In genomic region chr1:65762081-65762862, GRCh38 we compare ENCODE assay signal across 14 cellular contexts. TPM values are rescaled to one million over a fixed set of nuclear protein-coding genes. Genes with fewer than 3 reads are reported as not detected.
DNase-seq lines count a peak whose midpoint lies in the region; ATAC-seq and TF ChIP-seq lines count a peak whose summit lies in the region.
"Had no signal": no experiment of that assay in that cellular context is flagged by ENCODE, and none has a peak within 500 bp of the region (broad histone marks: within the 10 kb centered on the region; RNA-seq: fewer than 3 reads in every experiment).

No MANE protein-coding gene starts in this region.

- peaks cover 6% of the 10 kb centered on the region for H3K27me3 Mint-ChIP-seq in activated CD4-positive, alpha-beta T cell treated with anti-CD3 and anti-CD28 coated beads for 36 hours

- H3K9me3 Mint-ChIP-seq in activated CD4-positive, alpha-beta T cell treated with anti-CD3 and anti-CD28 coated beads for 36 hours (ENCODE audit: low read depth) = no peaks in the 10 kb centered on the region

- H3K4me3 ChIP-seq in AG04449 (ENCODE audit: low read depth, low read length) = peak overlapping the region; percentile 35
- no peak overlapping the region for H3K4me3 ChIP-seq in fibroblast of mammary gland (ENCODE audit: control insufficient read depth, low read depth, low read length)
- H3K4me3 ChIP-seq: tibial nerve had no signal

- H3K36me3 Mint-ChIP-seq in activated CD4-positive, alpha-beta T cell treated with anti-CD3 and anti-CD28 coated beads for 36 hours (ENCODE audit: low read depth) = no peaks in the 10 kb centered on the region
- H3K36me3 Mint-ChIP-seq: naive B cell had no signal

- POLR2A ChIA-PET in AG04449 (lab: Yijun Ruan, JAX) = interaction anchor here (0.6 to 0.8 kb wide), 2 partner anchors 56 to 58 kb away, joined by 3 read pairs; no protein-coding TSS in a partner anchor
- POLR2A ChIA-PET in activated CD4-positive, alpha-beta T cell treated with anti-CD3 and anti-CD28 coated beads for 36 hours (lab: Charles Lee) = no interaction called here

- TF ChIP-seq CTCF in AG04449 (IDR thresholded peaks at IDR 0.05; ENCODE audit: insufficient read depth, low read length, missing control alignments) (no peak), fibroblast of mammary gland (conservative IDR thresholded peaks at IDR 0.05; ENCODE audit: control insufficient read depth, insufficient read depth, low read depth, low read length) (no peak)

- DNase-seq in AG04449 (ENCODE audit: low read depth, low spot score) (peak; percentile 70), fibroblast of mammary gland (ENCODE audit: low read depth) (peak; percentile 7), GOT3 (lab: John Stamatoyannopoulos, UW) (no peak), kidney tubule cell (ENCODE audit: low spot score) (no peak)
- DNase-seq in activated CD4-positive, alpha-beta T cell treated with anti-CD3 and anti-CD28 coated beads for 36 hours = no peak
- DNase-seq: activated CD4-positive, alpha-beta T cell treated with anti-CD3 and anti-CD28 coated beads, Interleukin-2, amount 50 U/mL, for 1 hour; activated effector memory CD4-positive, alpha-beta T cell treated with anti-CD3 and anti-CD28 coated beads, Interleukin-2, amount 50 U/mL, for 16 hours; naive B cell; OCI-M1 had no signal

- peak; percentile 58 for ATAC-seq in GM19395 (IDR thresholded peaks at IDR 0.05; ENCODE audit: unreplicated experiment)
- peak; percentile 71 for ATAC-seq in HG03520 (IDR thresholded peaks at IDR 0.05; ENCODE audit: unreplicated experiment)
- no peak for ATAC-seq in activated CD4-positive, alpha-beta T cell treated with anti-CD3 and anti-CD28 coated beads for 36 hours
- no peak for ATAC-seq in HG03378 (IDR thresholded peaks at IDR 0.05; ENCODE audit: unreplicated experiment)

- H3K27ac Mint-ChIP-seq in activated CD4-positive, alpha-beta T cell treated with anti-CD3 and anti-CD28 coated beads for 36 hours = no peak overlapping the region
- H3K27ac Mint-ChIP-seq: naive B cell had no signal

- H3K4me1 Mint-ChIP-seq in activated CD4-positive, alpha-beta T cell treated with anti-CD3 and anti-CD28 coated beads for 36 hours = no peaks in the 10 kb centered on the region
- H3K4me1 Mint-ChIP-seq: naive B cell had no signal

- CTCF ChIA-PET in AG04449 (lab: Yijun Ruan, JAX) = interaction anchor here (1.1 kb wide), 1 partner anchor 12 kb away, joined by 4 read pairs; no protein-coding TSS in a partner anchor
- CTCF ChIA-PET in activated CD4-positive, alpha-beta T cell treated with anti-CD3 and anti-CD28 coated beads for 36 hours (lab: Charles Lee) = interaction anchor here (1.1 kb wide), 1 partner anchor 467 kb away, joined by 3 read pairs; no protein-coding TSS in a partner anchor

- H3K4me3 Mint-ChIP-seq in activated CD4-positive, alpha-beta T cell treated with anti-CD3 and anti-CD28 coated beads for 36 hours = no peak overlapping the region
- H3K4me3 Mint-ChIP-seq: naive B cell had no signal

- intact Hi-C loops in activated CD4-positive, alpha-beta T cell treated with anti-CD3 and anti-CD28 coated beads for 36 hours (cut with DNase I, micrococcal nuclease) = no loop called here

RNA-seq across cellular contexts. Expression of gene PDE4B, which starts 30.4 kb away (rescaled TPM):
- 10 to 100 TPM; 24.2 to 24.7 TPM for total RNA-seq in activated CD4-positive, alpha-beta T cell treated with anti-CD3 and anti-CD28 coated beads for 36 hours
- total RNA-seq: A172 had no signal

Comparison
In these comparisons a context has a peak if more than half of its experiments do, and no peak if none do; other contexts are left out.
1. DNase-seq: peak in AG04449 (single experiment) and fibroblast of mammary gland (single experiment); none in GOT3 (single experiment), activated CD4-positive, alpha-beta T cell treated with anti-CD3 and anti-CD28 coated beads for 36 hours (single experiment) and kidney tubule cell (single experiment).
2. ATAC-seq: peak in GM19395 (single experiment) and HG03520 (single experiment); none in activated CD4-positive, alpha-beta T cell treated with anti-CD3 and anti-CD28 coated beads for 36 hours (single experiment) and HG03378 (single experiment).